ENCODE assay signal across 1 cellular context in genomic region chr18:28080876-28081300, GRCh38.
TF ChIP-seq lines count a peak whose summit lies in the region.

No MANE protein-coding gene starts in this region.

TF ChIP-seq in HepG2, 621 proteins besides CTCF, POLR2A, EP300 and RAD21 (continued from another document):
- TF ChIP-seq, protein P1, sequence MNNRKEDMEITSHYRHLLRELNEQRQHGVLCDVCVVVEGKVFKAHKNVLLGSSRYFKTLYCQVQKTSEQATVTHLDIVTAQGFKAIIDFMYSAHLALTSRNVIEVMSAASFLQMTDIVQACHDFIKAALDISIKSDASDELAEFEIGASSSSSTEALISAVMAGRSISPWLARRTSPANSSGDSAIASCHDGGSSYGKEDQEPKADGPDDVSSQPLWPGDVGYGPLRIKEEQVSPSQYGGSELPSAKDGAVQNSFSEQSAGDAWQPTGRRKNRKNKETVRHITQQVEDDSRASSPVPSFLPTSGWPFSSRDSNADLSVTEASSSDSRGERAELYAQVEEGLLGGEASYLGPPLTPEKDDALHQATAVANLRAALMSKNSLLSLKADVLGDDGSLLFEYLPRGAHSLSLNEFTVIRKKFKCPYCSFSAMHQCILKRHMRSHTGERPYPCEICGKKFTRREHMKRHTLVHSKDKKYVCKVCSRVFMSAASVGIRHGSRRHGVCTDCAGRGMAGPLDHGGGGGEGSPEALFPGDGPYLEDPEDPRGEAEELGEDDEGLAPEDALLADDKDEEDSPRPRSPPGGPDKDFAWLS (CRISPR knock-in tag; IDR thresholded peaks at IDR 0.05; ENCODE audit: borderline replicate concordance) = no peak
- TF ChIP-seq PHF5A (CRISPR knock-in tag; IDR thresholded peaks at IDR 0.05; ENCODE audit: low read depth, unreplicated experiment) = no peak
- TF ChIP-seq ZNF781 (CRISPR knock-in tag; IDR thresholded peaks at IDR 0.05; ENCODE audit: borderline replicate concordance, not compliant biosample characterization) = no peak
- no peak for TF ChIP-seq MXI1 (IDR thresholded peaks at IDR 0.05; ENCODE audit: borderline replicate concordance, low read depth, low read length)
- no peak for TF ChIP-seq PAF1 (CRISPR knock-in tag; IDR thresholded peaks at IDR 0.05)
- no peak for TF ChIP-seq HMGXB4 (CRISPR knock-in tag; IDR thresholded peaks at IDR 0.05; ENCODE audit: borderline replicate concordance in 1 of 2, low read depth in 1 of 2)
- TF ChIP-seq FOXC1 (CRISPR knock-in tag; IDR thresholded peaks at IDR 0.05; ENCODE audit: borderline replicate concordance) = no peak
- TF ChIP-seq ZFP91 (CRISPR knock-in tag; IDR thresholded peaks at IDR 0.05; ENCODE audit: borderline replicate concordance) = no peak
- TF ChIP-seq SIX1 (CRISPR knock-in tag; IDR thresholded peaks at IDR 0.05; ENCODE audit: borderline replicate concordance) = no peak
- TF ChIP-seq MAFK (conservative IDR thresholded peaks at IDR 0.05 in 1 of 2, IDR thresholded peaks at IDR 0.05 in 1 of 2; ENCODE audit: low read length in 2 of 2) = peak; percentile 21 to 47; a peak in 3 of 4 replicates
TF ChIP-seq in HepG2: peak in this region for 3.
